In genomic region chr20:31707258-31707615, GRCh38 we compare ENCODE assay signal across 2 cellular contexts.
TF ChIP-seq lines count a peak whose summit lies in the region.

No MANE protein-coding gene starts in this region.

TF ChIP-seq in A549, 52 proteins besides CTCF, POLR2A, EP300 and RAD21:
- TF ChIP-seq KDM5A (IDR thresholded peaks at IDR 0.05): no peak
- no peak for TF ChIP-seq HOXA7 (CRISPR knock-in tag; IDR thresholded peaks at IDR 0.05)
- no peak for TF ChIP-seq HDAC2 (IDR thresholded peaks at IDR 0.05)
- TF ChIP-seq FOXS1 (CRISPR knock-in tag; IDR thresholded peaks at IDR 0.05): no peak

TF ChIP-seq in K562, 482 proteins besides CTCF, POLR2A, EP300 and RAD21:
- TF ChIP-seq, protein P1, sequence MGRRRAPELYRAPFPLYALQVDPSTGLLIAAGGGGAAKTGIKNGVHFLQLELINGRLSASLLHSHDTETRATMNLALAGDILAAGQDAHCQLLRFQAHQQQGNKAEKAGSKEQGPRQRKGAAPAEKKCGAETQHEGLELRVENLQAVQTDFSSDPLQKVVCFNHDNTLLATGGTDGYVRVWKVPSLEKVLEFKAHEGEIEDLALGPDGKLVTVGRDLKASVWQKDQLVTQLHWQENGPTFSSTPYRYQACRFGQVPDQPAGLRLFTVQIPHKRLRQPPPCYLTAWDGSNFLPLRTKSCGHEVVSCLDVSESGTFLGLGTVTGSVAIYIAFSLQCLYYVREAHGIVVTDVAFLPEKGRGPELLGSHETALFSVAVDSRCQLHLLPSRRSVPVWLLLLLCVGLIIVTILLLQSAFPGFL (CRISPR knock-in tag; IDR thresholded peaks at IDR 0.05): 0 out of 2 replicates have a peak, but pooled peaks have one; percentile 1
- no peak for TF ChIP-seq BRCA1 (IDR thresholded peaks at IDR 0.05)
- TF ChIP-seq BRCA1 (CRISPR knock-in tag; IDR thresholded peaks at IDR 0.05): no peak
- TF ChIP-seq PTBP1 (IDR thresholded peaks at IDR 0.05; ENCODE audit: low read depth, low read length): no peak
- TF ChIP-seq, protein P2, sequence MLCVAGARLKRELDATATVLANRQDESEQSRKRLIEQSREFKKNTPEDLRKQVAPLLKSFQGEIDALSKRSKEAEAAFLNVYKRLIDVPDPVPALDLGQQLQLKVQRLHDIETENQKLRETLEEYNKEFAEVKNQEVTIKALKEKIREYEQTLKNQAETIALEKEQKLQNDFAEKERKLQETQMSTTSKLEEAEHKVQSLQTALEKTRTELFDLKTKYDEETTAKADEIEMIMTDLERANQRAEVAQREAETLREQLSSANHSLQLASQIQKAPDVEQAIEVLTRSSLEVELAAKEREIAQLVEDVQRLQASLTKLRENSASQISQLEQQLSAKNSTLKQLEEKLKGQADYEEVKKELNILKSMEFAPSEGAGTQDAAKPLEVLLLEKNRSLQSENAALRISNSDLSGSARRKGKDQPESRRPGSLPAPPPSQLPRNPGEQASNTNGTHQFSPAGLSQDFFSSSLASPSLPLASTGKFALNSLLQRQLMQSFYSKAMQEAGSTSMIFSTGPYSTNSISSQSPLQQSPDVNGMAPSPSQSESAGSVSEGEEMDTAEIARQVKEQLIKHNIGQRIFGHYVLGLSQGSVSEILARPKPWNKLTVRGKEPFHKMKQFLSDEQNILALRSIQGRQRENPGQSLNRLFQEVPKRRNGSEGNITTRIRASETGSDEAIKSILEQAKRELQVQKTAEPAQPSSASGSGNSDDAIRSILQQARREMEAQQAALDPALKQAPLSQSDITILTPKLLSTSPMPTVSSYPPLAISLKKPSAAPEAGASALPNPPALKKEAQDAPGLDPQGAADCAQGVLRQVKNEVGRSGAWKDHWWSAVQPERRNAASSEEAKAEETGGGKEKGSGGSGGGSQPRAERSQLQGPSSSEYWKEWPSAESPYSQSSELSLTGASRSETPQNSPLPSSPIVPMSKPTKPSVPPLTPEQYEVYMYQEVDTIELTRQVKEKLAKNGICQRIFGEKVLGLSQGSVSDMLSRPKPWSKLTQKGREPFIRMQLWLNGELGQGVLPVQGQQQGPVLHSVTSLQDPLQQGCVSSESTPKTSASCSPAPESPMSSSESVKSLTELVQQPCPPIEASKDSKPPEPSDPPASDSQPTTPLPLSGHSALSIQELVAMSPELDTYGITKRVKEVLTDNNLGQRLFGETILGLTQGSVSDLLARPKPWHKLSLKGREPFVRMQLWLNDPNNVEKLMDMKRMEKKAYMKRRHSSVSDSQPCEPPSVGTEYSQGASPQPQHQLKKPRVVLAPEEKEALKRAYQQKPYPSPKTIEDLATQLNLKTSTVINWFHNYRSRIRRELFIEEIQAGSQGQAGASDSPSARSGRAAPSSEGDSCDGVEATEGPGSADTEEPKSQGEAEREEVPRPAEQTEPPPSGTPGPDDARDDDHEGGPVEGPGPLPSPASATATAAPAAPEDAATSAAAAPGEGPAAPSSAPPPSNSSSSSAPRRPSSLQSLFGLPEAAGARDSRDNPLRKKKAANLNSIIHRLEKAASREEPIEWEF (CRISPR knock-in tag; IDR thresholded peaks at IDR 0.05): no peak
- no peak for TF ChIP-seq ARID1B (IDR thresholded peaks at IDR 0.05)
- 0 out of 2 replicates have a peak, but pooled peaks have one; percentile 6 for TF ChIP-seq DDX20 (tag; IDR thresholded peaks at IDR 0.05; ENCODE audit: low read depth)
- TF ChIP-seq ZFP36 (IDR thresholded peaks at IDR 0.05; ENCODE audit: low read depth, low read length, partially characterized antibody): no peak
- TF ChIP-seq TAF9B (IDR thresholded peaks at IDR 0.05; ENCODE audit: partially characterized antibody): no peak
- TF ChIP-seq ZNF197 (CRISPR knock-in tag; IDR thresholded peaks at IDR 0.05; ENCODE audit: low read depth): no peak
- no peak for TF ChIP-seq U2AF1 (optimal IDR thresholded peaks at IDR 0.05; ENCODE audit: low read depth, low read length)
- TF ChIP-seq JUNB (CRISPR knock-in tag; conservative IDR thresholded peaks at IDR 0.05): no peak
- no peak for TF ChIP-seq SP1 (CRISPR knock-in tag; IDR thresholded peaks at IDR 0.05)
- TF ChIP-seq ESRRA (IDR thresholded peaks at IDR 0.05; ENCODE audit: borderline replicate concordance, low read depth): no peak
- no peak for TF ChIP-seq ZNF184 (CRISPR knock-in tag; IDR thresholded peaks at IDR 0.05)
- no peak for TF ChIP-seq POLR3A (IDR thresholded peaks at IDR 0.05; ENCODE audit: borderline replicate concordance, extremely low read depth, insufficient read depth, insufficient read length)
- TF ChIP-seq, protein P3, sequence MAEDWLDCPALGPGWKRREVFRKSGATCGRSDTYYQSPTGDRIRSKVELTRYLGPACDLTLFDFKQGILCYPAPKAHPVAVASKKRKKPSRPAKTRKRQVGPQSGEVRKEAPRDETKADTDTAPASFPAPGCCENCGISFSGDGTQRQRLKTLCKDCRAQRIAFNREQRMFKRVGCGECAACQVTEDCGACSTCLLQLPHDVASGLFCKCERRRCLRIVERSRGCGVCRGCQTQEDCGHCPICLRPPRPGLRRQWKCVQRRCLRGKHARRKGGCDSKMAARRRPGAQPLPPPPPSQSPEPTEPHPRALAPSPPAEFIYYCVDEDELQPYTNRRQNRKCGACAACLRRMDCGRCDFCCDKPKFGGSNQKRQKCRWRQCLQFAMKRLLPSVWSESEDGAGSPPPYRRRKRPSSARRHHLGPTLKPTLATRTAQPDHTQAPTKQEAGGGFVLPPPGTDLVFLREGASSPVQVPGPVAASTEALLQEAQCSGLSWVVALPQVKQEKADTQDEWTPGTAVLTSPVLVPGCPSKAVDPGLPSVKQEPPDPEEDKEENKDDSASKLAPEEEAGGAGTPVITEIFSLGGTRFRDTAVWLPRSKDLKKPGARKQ (CRISPR knock-in tag; IDR thresholded peaks at IDR 0.05): no peak
